ENCODE assay signal across 8 cellular contexts in genomic region chr9:99299214-99300102, GRCh38.
DNase-seq lines count a peak whose midpoint lies in the region; ATAC-seq and TF ChIP-seq lines count a peak whose summit lies in the region.

No MANE protein-coding gene starts in this region.

- no peaks in the 10 kb centered on the region for H3K9me3 ChIP-seq in PC-9 (ENCODE audit: insufficient read depth, low read depth)

- H4K20me1 ChIP-seq in GM23338 (replicated peaks; ENCODE audit: insufficient read depth) (no peaks in the 10 kb centered on the region), PC-9 (ENCODE audit: insufficient read depth) (no peaks in the 10 kb centered on the region)

- H2AFZ ChIP-seq in GM23338 (no peak overlapping the region), PC-9 (no peak overlapping the region)

- H3K4me1 Mint-ChIP-seq in GM23338 = peaks cover 37% of the 10 kb centered on the region

- ATAC-seq in GM23338 (peak; percentile 26; the same call in 1 of the 3 replicates), HG03175 (IDR thresholded peaks at IDR 0.05; ENCODE audit: unreplicated experiment) (no peak), GM19023 (IDR thresholded peaks at IDR 0.05; ENCODE audit: unreplicated experiment) (no peak)

- H3K4me1 ChIP-seq in GM23338 (ENCODE audit: insufficient read depth) (peaks cover 20% of the 10 kb centered on the region), PC-9 (replicated peaks; ENCODE audit: insufficient read depth) (no peaks in the 10 kb centered on the region)

- peaks cover 5% of the 10 kb centered on the region; the same call in 1 of the 2 replicates for H3K27me3 ChIP-seq in GM23338 (ENCODE audit: insufficient read depth)
- no peaks in the 10 kb centered on the region for H3K27me3 ChIP-seq in PC-9 (ENCODE audit: insufficient read depth, low read depth)

- CTCF ChIA-PET in PC-9 (lab: Charles Lee) = no interaction called here

- H3K27ac ChIP-seq in GM23338 (ENCODE audit: low read depth) (no peak overlapping the region), PC-9 (no peak overlapping the region)

- DNase-seq in ACHN = peak; percentile 49
- DNase-seq in GM23338 (ENCODE audit: low spot score) = no peak
- DNase-seq in PC-9 = no peak
- peak; percentile 24 for DNase-seq in fibroblast of villous mesenchyme (ENCODE audit: low read depth)
- DNase-seq in NCI-H1048 (lab: John Stamatoyannopoulos, UW) = no peak
- no peak for DNase-seq in COLO668 (lab: John Stamatoyannopoulos, UW; ENCODE audit: unreplicated experiment)

- H3K4me3 ChIP-seq in GM23338 (no peak overlapping the region), PC-9 (no peak overlapping the region), fibroblast of villous mesenchyme (ENCODE audit: low read depth, low read length) (no peak overlapping the region)

- H3K36me3 ChIP-seq in GM23338 (ENCODE audit: insufficient read depth) (no peaks in the 10 kb centered on the region), PC-9 (ENCODE audit: low read depth) (no peaks in the 10 kb centered on the region)

- peaks cover 3% of the 10 kb centered on the region for H3K27me3 Mint-ChIP-seq in GM23338 (ENCODE audit: insufficient read depth, low read depth, poor library complexity)

- H3K27ac Mint-ChIP-seq in GM23338 = peak overlapping the region; percentile 54; the same call in 1 of the 2 replicates

- H3K9me2 ChIP-seq in GM23338 (ENCODE audit: insufficient read depth) = no peaks in the 10 kb centered on the region; the same call in 1 of the 2 replicates
- H3K9me2 ChIP-seq in PC-9 (ENCODE audit: insufficient read depth) = no peaks in the 10 kb centered on the region

- H3K9me3 Mint-ChIP-seq in GM23338 = no peaks in the 10 kb centered on the region

- no peaks in the 10 kb centered on the region for H3F3A ChIP-seq in GM23338 (replicated peaks; ENCODE audit: low read depth)
- no peaks in the 10 kb centered on the region for H3F3A ChIP-seq in PC-9 (ENCODE audit: insufficient read depth, low read depth)

- no TSS peak for BruUV-seq in PC-9 (replicated peaks; lab: Mats Ljungman, UMichigan)

- TF ChIP-seq CTCF in GM23338 (conservative IDR thresholded peaks at IDR 0.05; ENCODE audit: low read depth in 2 of 2) = peak; percentile 44 to 49
- peak; percentile 62; the same call in 1 of the 2 replicates for TF ChIP-seq CTCF in PC-9 (conservative IDR thresholded peaks at IDR 0.05)
- TF ChIP-seq CTCF in fibroblast of villous mesenchyme (IDR thresholded peaks at IDR 0.05; ENCODE audit: insufficient read depth, low read depth, low read length) = peak; percentile 16

- intact Hi-C loops in PC-9 (cut with micrococcal nuclease; ENCODE audit: unreplicated experiment) = no loop called here

- H3K36me3 Mint-ChIP-seq in GM23338 (ENCODE audit: low read depth) = no peaks in the 10 kb centered on the region

- POLR2A ChIA-PET in PC-9 (lab: Charles Lee; ENCODE audit: unreplicated experiment) = no interaction called here

- H3K4me3 Mint-ChIP-seq in GM23338 = no peak overlapping the region

- in situ Hi-C loops in ACHN (cut with HindIII; ENCODE audit: low pct_ligation_motif_present, low pct_unique_long_range_greater_than_20kb, low sequenced_read_pairs) = no loop called here

- H3K4me2 ChIP-seq in GM23338 = no peak overlapping the region
- no peak overlapping the region for H3K4me2 ChIP-seq in PC-9

- no peaks in the 10 kb centered on the region for H3K79me2 ChIP-seq in GM23338 (replicated peaks; ENCODE audit: insufficient read depth)
- H3K79me2 ChIP-seq in PC-9 (ENCODE audit: low read depth) = no peaks in the 10 kb centered on the region

TF ChIP-seq in GM23338, 12 proteins besides CTCF, POLR2A, EP300 and RAD21 (continues in another document):
- TF ChIP-seq REST (IDR thresholded peaks at IDR 0.05; ENCODE audit: unreplicated experiment) = no peak
- TF ChIP-seq STAT1 (IDR thresholded peaks at IDR 0.05; ENCODE audit: unreplicated experiment) = no peak
- no peak for TF ChIP-seq ETS1 (IDR thresholded peaks at IDR 0.05)
- TF ChIP-seq NANOG (IDR thresholded peaks at IDR 0.05; ENCODE audit: borderline replicate concordance) = no peak
- TF ChIP-seq ZNF331 (CRISPR knock-in tag; IDR thresholded peaks at IDR 0.05; ENCODE audit: low read depth) = no peak
- no peak for TF ChIP-seq EZH2 (IDR thresholded peaks at IDR 0.05; ENCODE audit: low read depth, unreplicated experiment)
- TF ChIP-seq ZNF114 (CRISPR knock-in tag; IDR thresholded peaks at IDR 0.05) = no peak

Comparison
In these comparisons a context has a peak if more than half of its experiments do, and no peak if none do; other contexts are left out.
1. DNase-seq: peak in ACHN (single experiment) and fibroblast of villous mesenchyme (single experiment); none in GM23338 (single experiment), PC-9 (0 of 2), NCI-H1048 (single experiment) and COLO668 (single experiment).
2. Peak in every context shown above with its lines, with median percentiles within 50 percentile points of each other: CTCF ChIP-seq.